In genomic region chr9:97548819-97549540, GRCh38 we compare ENCODE assay signal across 16 cellular contexts. TPM values are rescaled to one million over a fixed set of nuclear protein-coding genes. Genes with fewer than 3 reads are reported as not detected.
DNase-seq lines count a peak whose midpoint lies in the region; ATAC-seq and TF ChIP-seq lines count a peak whose summit lies in the region.
"Had no signal": no experiment of that assay in that cellular context is flagged by ENCODE, and none has a peak within 500 bp of the region (broad histone marks: within the 10 kb centered on the region; RNA-seq: fewer than 3 reads in every experiment).

No MANE protein-coding gene starts in this region.

- H3K36me3 ChIP-seq in mammary epithelial cell (ENCODE audit: insufficient read depth, low read length), result no peaks in the 10 kb centered on the region
- H3K36me3 ChIP-seq: BLaER1 had no signal

- dilution Hi-C loops in mammary epithelial cell (cut with HindIII; ENCODE audit: low sequenced_read_pairs), result no loop called here

- H3K9ac ChIP-seq in mammary epithelial cell (ENCODE audit: insufficient read depth, low read length), result no peak overlapping the region
- H3K9ac ChIP-seq: BLaER1 had no signal

- H3K27ac ChIP-seq in right cardiac atrium (ENCODE audit: low read length), result no peak overlapping the region
- H3K27ac ChIP-seq in mammary epithelial cell (ENCODE audit: insufficient read depth, low read depth, low read length), result no peak overlapping the region
- H3K27ac ChIP-seq: 22Rv1, BLaER1 had no signal

- in situ Hi-C loops in mammary epithelial cell (cut with MboI; ENCODE audit: low sequenced_read_pairs in 2 of 2), result no loop called here

- no peaks in the 10 kb centered on the region for H3K79me2 ChIP-seq in mammary epithelial cell (ENCODE audit: insufficient read depth, low read length)

- 52% methylated on average over 3 of the region's 3 CpGs for WGBS in right cardiac atrium
- 19% methylated on average over 3 of the region's 3 CpGs for WGBS in mammary epithelial cell (ENCODE audit: low coverage, missing lambda C conversion rate)

- intact Hi-C loops in right cardiac atrium (cut with DNase I), result no loop called here
- intact Hi-C loops in Right ventricle myocardium superior (cut with DNase I), result no loop called here
- intact Hi-C loops in sciatic nerve (cut with DNase I), result no loop called here
- intact Hi-C loops in mammary epithelial cell (cut with micrococcal nuclease), result no loop called here

- H3K9me3 ChIP-seq in right cardiac atrium (ENCODE audit: control insufficient read depth, low read length) (no peaks in the 10 kb centered on the region), mammary epithelial cell (replicated peaks; ENCODE audit: insufficient read depth, low read length) (no peaks in the 10 kb centered on the region)
- H3K9me3 ChIP-seq: BLaER1 had no signal

- ATAC-seq in right cardiac atrium (peak; percentile 27 to 30), Right ventricle myocardium superior (ENCODE audit: poor library complexity) (no peak), sciatic nerve (no peak)
- ATAC-seq: GM23338 had no signal

- H3K27me3 ChIP-seq in right cardiac atrium (ENCODE audit: control insufficient read depth, insufficient read depth) (no peaks in the 10 kb centered on the region), mammary epithelial cell (ENCODE audit: insufficient read depth, low read length) (peaks cover 2% of the 10 kb centered on the region)
- H3K27me3 ChIP-seq: BLaER1 had no signal

- TF ChIP-seq CTCF in fibroblast of pulmonary artery (IDR thresholded peaks at IDR 0.05; ENCODE audit: low read length, missing control alignments), result no peak
- TF ChIP-seq CTCF in mammary epithelial cell (conservative IDR thresholded peaks at IDR 0.05 in 1 of 2, IDR thresholded peaks at IDR 0.05 in 1 of 2; ENCODE audit: extremely low read depth in 1 of 2, insufficient read depth in 1 of 2, low read depth in 1 of 2, low read length in 2 of 2), result no peak

- no peak overlapping the region for H3K4me2 ChIP-seq in mammary epithelial cell (ENCODE audit: insufficient read depth, low read depth, low read length)
- H3K4me2 ChIP-seq: BLaER1, GM23338 had no signal

- no peak overlapping the region for H3K4me3 ChIP-seq in right cardiac atrium (ENCODE audit: low read length)
- no peak overlapping the region for H3K4me3 ChIP-seq in fibroblast of pulmonary artery (replicated peaks; ENCODE audit: low read depth, low read length)
- H3K4me3 ChIP-seq in mammary epithelial cell (replicated peaks in 1 of 3; ENCODE audit: insufficient read depth in 1 of 3, low read depth in 2 of 3, low read length in 3 of 3), result no peak overlapping the region
- H3K4me3 ChIP-seq: BLaER1, GM23338 had no signal

- CTCF ChIA-PET in mammary epithelial cell (lab: Charles Lee; ENCODE audit: low non-redundant PET), result no interaction called here

- DNase-seq in right cardiac atrium (no peak), Right ventricle myocardium superior (no peak), fibroblast of pulmonary artery (ENCODE audit: low read depth) (peak; percentile 22), sciatic nerve (ENCODE audit: low spot score) (peak; percentile 17), AG08395 (ENCODE audit: low spot score) (no peak), HT-29 (ENCODE audit: low spot score) (no peak), mammary epithelial cell (no peak)
- DNase-seq in activated naive CD4-positive, alpha-beta T cell treated with anti-CD3 and anti-CD28 coated beads, Interleukin-2, amount 50 U/mL, for 16 hours, result no peak
- DNase-seq: AML-193, DMS53, GF-D8, H9, KBM-7 had no signal

- H4K20me1 ChIP-seq in mammary epithelial cell (ENCODE audit: insufficient read depth, low read length), result no peaks in the 10 kb centered on the region
- H4K20me1 ChIP-seq: BLaER1 had no signal

- H2AFZ ChIP-seq in mammary epithelial cell (ENCODE audit: low read depth, low read length), result no peak overlapping the region
- H2AFZ ChIP-seq: GM23338 had no signal

- no TSS peak for BruUV-seq in mammary epithelial cell (replicated peaks; lab: Mats Ljungman, UMichigan)

- H3K4me1 ChIP-seq in right cardiac atrium (ENCODE audit: control insufficient read depth, insufficient read depth, low read length) (no peaks in the 10 kb centered on the region), mammary epithelial cell (ENCODE audit: insufficient read depth, low read length) (no peaks in the 10 kb centered on the region)
- H3K4me1 ChIP-seq: BLaER1 had no signal

RNA-seq across cellular contexts. Expression of gene TMOD1, which starts 47.5 kb away (rescaled TPM):
- total RNA-seq in right cardiac atrium (100 to 1,000 TPM; 177 to 220 (median 208) TPM), Right ventricle myocardium superior (192 TPM), sciatic nerve (25.3 TPM), mammary epithelial cell (under 1 TPM in 1 of 2 donors, not detected in 1; 0.19 TPM)
- polyA plus RNA-seq in right cardiac atrium (184 TPM), mammary epithelial cell (0.08 TPM)
- total RNA-seq in HT-29 (2014; rRNA removed; shearing (Covaris generic)), result not detected in 2 replicates
- not detected for polyA minus RNA-seq in mammary epithelial cell

Comparison
In these comparisons a context has a peak if more than half of its experiments do, and no peak if none do; other contexts are left out.
1. ATAC-seq: peak in right cardiac atrium (2 of 2); none in Right ventricle myocardium superior (single experiment) and sciatic nerve (single experiment).
2. DNase-seq: peak in fibroblast of pulmonary artery (single experiment) and sciatic nerve (single experiment); none in right cardiac atrium (0 of 3), Right ventricle myocardium superior (single experiment), AG08395 (single experiment), HT-29 (single experiment), mammary epithelial cell (single experiment) and activated naive CD4-positive, alpha-beta T cell treated with anti-CD3 and anti-CD28 coated beads, Interleukin-2, amount 50 U/mL, for 16 hours (single experiment).
3. RNA of gene TMOD1, which starts 47.5 kb away (total RNA-seq): 177 to 220 TPM in right cardiac atrium, 192 TPM in Right ventricle myocardium superior (single experiment) and 25.3 TPM in sciatic nerve (single experiment); 0.19 TPM in mammary epithelial cell and not detected in HT-29; every median in the first group is over 10 times any median in the second.